23 cellular contexts compared by ENCODE assay signal in genomic region chr3:67920969-67921368, GRCh38.
DNase-seq lines count a peak whose midpoint lies in the region; ATAC-seq, FAIRE-seq and TF ChIP-seq lines count a peak whose summit lies in the region.
"Had no signal": no experiment of that assay in that cellular context is flagged by ENCODE, and none has a peak within 500 bp of the region (broad histone marks: within the 10 kb centered on the region; RNA-seq: fewer than 3 reads in every experiment).

No MANE protein-coding gene starts in this region.

- H3K9ac ChIP-seq in keratinocyte (ENCODE audit: control insufficient read depth, extremely low read depth, insufficient read depth, low read length) (no peak overlapping the region), trophoblast cell (ENCODE audit: low read length) (no peak overlapping the region)
- H3K9ac ChIP-seq: BLaER1 treated with 17β-estradiol and CSF1 and Interleukin-3, amounts not matched to agents 10 nM and 100 nM had no signal

- no peaks in the 10 kb centered on the region for H3K4me1 ChIP-seq in body of pancreas
- no peaks in the 10 kb centered on the region for H3K4me1 ChIP-seq in keratinocyte (ENCODE audit: control insufficient read depth, extremely low read depth, insufficient read depth, low read length)
- H3K4me1 ChIP-seq in trophoblast cell (ENCODE audit: control insufficient read depth in 1 of 2, insufficient read depth in 2 of 2, low read length in 2 of 2), result peaks cover 0 to 3% of the 10 kb centered on the region in 2 experiments
- H3K4me1 ChIP-seq: A549, Caco-2 had no signal

- no peak overlapping the region for H4K91ac ChIP-seq in trophoblast cell (ENCODE audit: low read depth, low read length)

- H2AFZ ChIP-seq in keratinocyte (ENCODE audit: control insufficient read depth, low read length) (peak overlapping the region; percentile 19), trophoblast cell (ENCODE audit: insufficient read depth, low read length, poor library complexity) (no peak overlapping the region)

- no peak overlapping the region for H3K4ac ChIP-seq in trophoblast cell (ENCODE audit: low read depth, low read length)

- H4K8ac ChIP-seq in trophoblast cell (ENCODE audit: low read depth, low read length), result no peak overlapping the region

- H3K9me3 ChIP-seq in body of pancreas, result no peaks in the 10 kb centered on the region
- no peaks in the 10 kb centered on the region for H3K9me3 ChIP-seq in keratinocyte (ENCODE audit: control insufficient read depth, low read depth, low read length)
- H3K9me3 ChIP-seq in trophoblast cell (ENCODE audit: insufficient read depth, low read depth, low read length), result no peaks in the 10 kb centered on the region
- H3K9me3 ChIP-seq: A549, Caco-2 had no signal

- FAIRE-seq in keratinocyte (lab: Jason Lieb, UNC), result no peak
- FAIRE-seq: A549, D721Med, G401.6, GM12878, GM12892, GM18507, GM19239 had no signal

- intact Hi-C loops in body of pancreas (cut with DNase I), result no loop called here

- dilution Hi-C loops in keratinocyte (cut with MboI; ENCODE audit: extremely low pct_ligation_motif_present, low sequenced_read_pairs), result no loop called here

- H3K4me2 ChIP-seq in keratinocyte (ENCODE audit: control insufficient read depth, extremely low read depth, insufficient read depth, low read depth, low read length) (peak overlapping the region; percentile 2), trophoblast cell (ENCODE audit: low read length) (no peak overlapping the region)
- H3K4me2 ChIP-seq: A549; BLaER1 treated with 17β-estradiol and CSF1 and Interleukin-3, amounts not matched to agents 10 nM and 100 nM had no signal

- H2BK12ac ChIP-seq in trophoblast cell (ENCODE audit: low read length), result no peak overlapping the region

- no peaks in the 10 kb centered on the region for H3K79me2 ChIP-seq in keratinocyte (ENCODE audit: control insufficient read depth, insufficient read depth, low read length)
- no peaks in the 10 kb centered on the region for H3K79me2 ChIP-seq in trophoblast cell (ENCODE audit: control insufficient read depth, insufficient read depth, low read length, poor library complexity)

- H2BK5ac ChIP-seq in trophoblast cell (ENCODE audit: low read depth, low read length, poor library complexity), result no peak overlapping the region

- H3K23ac ChIP-seq in trophoblast cell (ENCODE audit: low read length), result no peak overlapping the region

- no peak overlapping the region for H4K12ac ChIP-seq in trophoblast cell (ENCODE audit: low read depth, low read length)

- H3K27ac ChIP-seq in body of pancreas, result no peak overlapping the region
- H3K27ac ChIP-seq in keratinocyte (ENCODE audit: control insufficient read depth, insufficient read depth, low read length), result no peak overlapping the region
- no peak overlapping the region for H3K27ac ChIP-seq in trophoblast cell (ENCODE audit: low read depth, low read length)
- H3K27ac ChIP-seq: 22Rv1; A549; BLaER1 treated with 17β-estradiol and CSF1 and Interleukin-3, amounts not matched to agents 10 nM and 100 nM; C4-2B had no signal

- H2BK120ac ChIP-seq in trophoblast cell (ENCODE audit: insufficient read depth, low read length, poor library complexity), result no peak overlapping the region

- no peak overlapping the region for H3K18ac ChIP-seq in trophoblast cell (ENCODE audit: low read length)

- H3K36me3 ChIP-seq in body of pancreas (replicated peaks in 1 of 2; ENCODE audit: insufficient read depth in 1 of 2, low read depth in 2 of 2), result no peaks in the 10 kb centered on the region
- no peaks in the 10 kb centered on the region for H3K36me3 ChIP-seq in keratinocyte (ENCODE audit: control insufficient read depth in 2 of 2, extremely low read depth in 1 of 2, insufficient read depth in 2 of 2, low read length in 2 of 2)
- no peaks in the 10 kb centered on the region for H3K36me3 ChIP-seq in trophoblast cell (ENCODE audit: control insufficient read depth in 1 of 2, insufficient read depth in 2 of 2, low read length in 2 of 2)
- H3K36me3 ChIP-seq: BLaER1 treated with 17β-estradiol and CSF1 and Interleukin-3, amounts not matched to agents 10 nM and 100 nM had no signal

- DNase-seq in body of pancreas (no peak), keratinocyte (ENCODE audit: low read depth, low spot score) (no peak), trophoblast cell (peak; percentile 19 to 88), GM03348 (ENCODE audit: low spot score) (no peak)
- no peak for DNase-seq in activated naive CD4-positive, alpha-beta T cell treated with anti-CD3 and anti-CD28 coated beads, Interleukin-2, amount 50 U/mL, for 16 hours
- DNase-seq: AML-193; Caco-2; Calu3; CD4-positive, alpha-beta T cell; CD8-positive, alpha-beta T cell; DMS79 treated with DMSO at 0.1 percent for 48 hours; GF-D8 had no signal

- peaks cover 2% of the 10 kb centered on the region for H3K79me1 ChIP-seq in trophoblast cell (ENCODE audit: low read length)

- H3K27me3 ChIP-seq in body of pancreas (no peaks in the 10 kb centered on the region), keratinocyte (ENCODE audit: control insufficient read depth, extremely low read depth, insufficient read depth, low read length) (no peaks in the 10 kb centered on the region), trophoblast cell (ENCODE audit: insufficient read depth, low read length) (no peaks in the 10 kb centered on the region)
- H3K27me3 ChIP-seq: BLaER1 treated with 17β-estradiol and CSF1 and Interleukin-3, amounts not matched to agents 10 nM and 100 nM had no signal

- H3K9me1 ChIP-seq in keratinocyte (ENCODE audit: control insufficient read depth, extremely low read depth, insufficient read depth, low read length), result no peaks in the 10 kb centered on the region

- TF ChIP-seq POLR2A in body of pancreas (IDR thresholded peaks at IDR 0.05), result no peak

- TF ChIP-seq CTCF in body of pancreas (IDR thresholded peaks at IDR 0.05), result no peak
- TF ChIP-seq CTCF in keratinocyte (optimal IDR thresholded peaks at IDR 0.05 in 1 of 3, IDR thresholded peaks at IDR 0.05 in 1 of 3, conservative IDR thresholded peaks at IDR 0.05 in 1 of 3; ENCODE audit: extremely low read depth in 1 of 3, insufficient read depth in 2 of 3, low read length in 3 of 3), result no peak

- H2AK5ac ChIP-seq in trophoblast cell (ENCODE audit: low read length), result no peak overlapping the region

- WGBS in body of pancreas, 2 donors, result 55 to 56% methylated on average over 7 of the region's 7 CpGs
- no CpG with 5 or more reads among the region's 7 CpGs for WGBS in trophoblast cell (ENCODE audit: extremely low coverage, insufficient coverage, insufficient read length)

- no peaks in the 10 kb centered on the region for H4K20me1 ChIP-seq in keratinocyte (ENCODE audit: control insufficient read depth, extremely low read depth, insufficient read depth, low read length)
- H4K20me1 ChIP-seq: BLaER1 treated with 17β-estradiol and CSF1 and Interleukin-3, amounts not matched to agents 10 nM and 100 nM had no signal

- no peak overlapping the region for H3K4me3 ChIP-seq in body of pancreas
- H3K4me3 ChIP-seq in keratinocyte (ENCODE audit: control insufficient read depth in 2 of 3, extremely low read depth in 1 of 3, insufficient read depth in 2 of 3, low read depth in 1 of 3, low read length in 3 of 3), result no peak overlapping the region
- no peak overlapping the region for H3K4me3 ChIP-seq in trophoblast cell (ENCODE audit: low read depth, low read length)
- H3K4me3 ChIP-seq: A549; BLaER1 treated with 17β-estradiol and CSF1 and Interleukin-3, amounts not matched to agents 10 nM and 100 nM; GM12878 had no signal

- peak; percentile 53 for ATAC-seq in body of pancreas
- no peak for ATAC-seq in GM18858 (IDR thresholded peaks at IDR 0.05; ENCODE audit: unreplicated experiment)
- ATAC-seq: A549; CD8-positive, alpha-beta T cell; GM12878 had no signal

- no peak overlapping the region for H3K14ac ChIP-seq in trophoblast cell (ENCODE audit: low read length)

Comparison
In these comparisons a context has a peak if more than half of its experiments do, and no peak if none do; other contexts are left out.
1. DNase-seq: peak in trophoblast cell (2 of 2); none in body of pancreas (0 of 4), keratinocyte (single experiment), activated naive CD4-positive, alpha-beta T cell treated with anti-CD3 and anti-CD28 coated beads, Interleukin-2, amount 50 U/mL, for 16 hours (single experiment) and GM03348 (single experiment).